ENCODE assay signal across 1 cellular context in genomic region chr2:148875387-148876051, GRCh38.
TF ChIP-seq lines count a peak whose summit lies in the region.

No MANE protein-coding gene starts in this region.

TF ChIP-seq in A549, 52 proteins besides CTCF, POLR2A, EP300 and RAD21 (continued from another document):
- no peak for TF ChIP-seq KDM1A (IDR thresholded peaks at IDR 0.05; ENCODE audit: low read depth)
